23 cellular contexts compared by ENCODE assay signal in the genomic region with DNA sequence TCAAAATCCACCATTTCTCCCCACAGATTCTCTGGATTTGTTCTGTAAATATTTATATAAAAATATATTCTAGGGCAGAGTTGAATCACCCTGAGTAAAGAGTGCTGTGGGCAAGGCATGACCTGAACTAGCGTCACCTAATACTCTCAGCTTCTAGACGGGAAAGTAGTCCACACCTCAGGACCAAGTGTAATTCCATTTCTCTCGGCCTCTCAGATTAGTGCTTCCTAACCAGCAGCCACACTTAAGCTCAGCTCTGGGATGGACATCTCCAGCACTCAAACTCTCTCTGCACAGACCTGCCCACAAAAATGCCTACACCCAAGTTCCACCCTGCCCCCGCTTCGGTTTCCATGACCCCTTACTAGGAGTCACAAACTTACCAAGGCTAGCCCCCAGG. TPM values are rescaled to one million over a fixed set of nuclear protein-coding genes. Genes with fewer than 3 reads are reported as not detected.
A peak's percentile ranks its signal among the peaks of the same experiment; 100 is the strongest.
DNase-seq lines count a peak whose midpoint lies in the region; ATAC-seq, FAIRE-seq and TF ChIP-seq lines count a peak whose summit lies in the region.
"Had no signal": no experiment of that assay in that cellular context is flagged by ENCODE, and none has a peak within 500 bp of the region (broad histone marks: within the 10 kb centered on the region; RNA-seq: fewer than 3 reads in every experiment).

No MANE protein-coding gene starts in this region.

- H3K4me3 ChIP-seq in kidney (ENCODE audit: low read length in 2 of 2): no peak overlapping the region
- H3K4me3 ChIP-seq in pancreas: no peak overlapping the region
- H3K4me3 ChIP-seq in ovary: no peak overlapping the region
- H3K4me3 ChIP-seq: BLaER1 had no signal

- CTCF ChIA-PET in activated CD8-positive, alpha-beta T cell treated with anti-CD3 and anti-CD28 coated beads, Interleukin-2, amount 10 ng/mL, durations not matched to agents 7 days and 5 days (lab: Charles Lee): no interaction called here

- peaks cover 0 to 6% of the 10 kb centered on the region in 2 donors for H3K36me3 ChIP-seq in kidney (ENCODE audit: control insufficient read depth in 1 of 2, insufficient read depth in 2 of 2, low read length in 2 of 2)
- no peaks in the 10 kb centered on the region for H3K36me3 ChIP-seq in pancreas
- no peaks in the 10 kb centered on the region for H3K36me3 ChIP-seq in ovary

- 88 to 94% methylated on average over 5 of the region's 5 CpGs for WGBS in pancreas, 2 donors
- WGBS in ovary, 3 donors: 94 to 95% (median 95%) methylated on average over 5 of the region's 5 CpGs

- H3K36me3 Mint-ChIP-seq in activated CD8-positive, alpha-beta T cell treated with anti-CD3 and anti-CD28 coated beads, Interleukin-2, amount 10 ng/mL, durations not matched to agents 7 days and 5 days (ENCODE audit: low read depth): no peaks in the 10 kb centered on the region
- H3K36me3 Mint-ChIP-seq in HFFc6 (ENCODE audit: low read depth): peaks cover 3% of the 10 kb centered on the region; the same call in 1 of the 2 replicates
- H3K36me3 Mint-ChIP-seq: CD4-positive, alpha-beta memory T cell had no signal

- H3K9ac ChIP-seq in kidney (ENCODE audit: low read length in 2 of 2): no peak overlapping the region
- H3K9ac ChIP-seq: BLaER1 had no signal

- TF ChIP-seq CTCF in VCaP (conservative IDR thresholded peaks at IDR 0.05) (no peak), kidney (IDR thresholded peaks at IDR 0.05; ENCODE audit: borderline replicate concordance, extremely low read depth, insufficient read depth) (no peak), pancreas (IDR thresholded peaks at IDR 0.05) (no peak), HFFc6 (IDR thresholded peaks at IDR 0.05) (no peak), ovary (IDR thresholded peaks at IDR 0.05) (no peak)

- peaks cover 46% of the 10 kb centered on the region for H3K27me3 Mint-ChIP-seq in activated CD8-positive, alpha-beta T cell treated with anti-CD3 and anti-CD28 coated beads, Interleukin-2, amount 10 ng/mL, durations not matched to agents 7 days and 5 days (ENCODE audit: low read depth)
- peaks cover 43% of the 10 kb centered on the region for H3K27me3 Mint-ChIP-seq in HFFc6 (ENCODE audit: insufficient read depth)

- TF ChIP-seq EP300 in ovary (IDR thresholded peaks at IDR 0.05): no peak

- H3K4me3 Mint-ChIP-seq in activated CD8-positive, alpha-beta T cell treated with anti-CD3 and anti-CD28 coated beads, Interleukin-2, amount 10 ng/mL, durations not matched to agents 7 days and 5 days: no peak overlapping the region
- H3K4me3 Mint-ChIP-seq in HFFc6: no peak overlapping the region
- H3K4me3 Mint-ChIP-seq: CD4-positive, alpha-beta memory T cell had no signal

- no peaks in the 10 kb centered on the region for H3K27me3 ChIP-seq in pancreas
- no peaks in the 10 kb centered on the region for H3K27me3 ChIP-seq in ovary
- H3K27me3 ChIP-seq: BLaER1 had no signal

- peaks cover 23 to 31% of the 10 kb centered on the region in 2 donors for H3K4me1 ChIP-seq in kidney (ENCODE audit: control insufficient read depth in 1 of 2, insufficient read depth in 1 of 2, low read depth in 1 of 2, low read length in 2 of 2)
- peaks cover 17 to 25% (median 18%) of the 10 kb centered on the region in 3 donors for H3K4me1 ChIP-seq in pancreas
- H3K4me1 ChIP-seq in ovary (ENCODE audit: insufficient read depth): peaks cover 2% of the 10 kb centered on the region

- ATAC-seq in pancreas: no peak
- no peak for ATAC-seq in activated CD8-positive, alpha-beta T cell treated with anti-CD3 and anti-CD28 coated beads, Interleukin-2, amount 10 ng/mL, durations not matched to agents 7 days and 5 days
- ATAC-seq: HCT116, SK-N-SH treated with all-trans-retinoic acid at 6 μM for 48 hours had no signal

- FAIRE-seq in kidney (lab: Jason Lieb, UNC) (no peak), pancreas (lab: Jason Lieb, UNC) (no peak)

- H3K9me3 ChIP-seq in kidney (ENCODE audit: control insufficient read depth in 1 of 2, low read length in 2 of 2) (no peaks in the 10 kb centered on the region), pancreas (no peaks in the 10 kb centered on the region), ovary (no peaks in the 10 kb centered on the region)
- H3K9me3 ChIP-seq: BLaER1, Caco-2 had no signal

- POLR2A ChIA-PET in activated CD8-positive, alpha-beta T cell treated with anti-CD3 and anti-CD28 coated beads, Interleukin-2, amount 10 ng/mL, durations not matched to agents 7 days and 5 days (lab: Charles Lee): no interaction called here

- H3K27ac ChIP-seq in VCaP (0 out of 2 replicates have a peak overlapping the region, but pooled peaks have one; percentile 5), kidney (ENCODE audit: low read depth in 2 of 2, low read length in 2 of 2) (peak overlapping the region; percentile 51 to 65), pancreas (no peak overlapping the region), ovary (no peak overlapping the region)
- H3K27ac ChIP-seq: BLaER1 had no signal

- no peaks in the 10 kb centered on the region for H3K9me3 Mint-ChIP-seq in activated CD8-positive, alpha-beta T cell treated with anti-CD3 and anti-CD28 coated beads, Interleukin-2, amount 10 ng/mL, durations not matched to agents 7 days and 5 days (ENCODE audit: insufficient read depth)
- H3K9me3 Mint-ChIP-seq in HFFc6: no peaks in the 10 kb centered on the region

- in situ Hi-C loops in G401 (cut with HindIII; ENCODE audit: low sequenced_read_pairs): no loop called here

- H3K4me1 Mint-ChIP-seq in activated CD8-positive, alpha-beta T cell treated with anti-CD3 and anti-CD28 coated beads, Interleukin-2, amount 10 ng/mL, durations not matched to agents 7 days and 5 days (ENCODE audit: low read depth): peaks cover 29% of the 10 kb centered on the region
- peaks cover 11% of the 10 kb centered on the region for H3K4me1 Mint-ChIP-seq in HFFc6 (ENCODE audit: low read depth)

- H3K27ac Mint-ChIP-seq in activated CD8-positive, alpha-beta T cell treated with anti-CD3 and anti-CD28 coated beads, Interleukin-2, amount 10 ng/mL, durations not matched to agents 7 days and 5 days: no peak overlapping the region
- H3K27ac Mint-ChIP-seq in HFFc6: no peak overlapping the region

- DNase-seq in G401 (ENCODE audit: low spot score) (peak; percentile 20), HT-29 (ENCODE audit: low spot score) (peak; percentile 55), kidney (no peak), pancreas (no peak), HFFc6 (no peak), ovary (no peak)
- DNase-seq in activated CD8-positive, alpha-beta T cell treated with anti-CD3 and anti-CD28 coated beads, Interleukin-2, amount 10 ng/mL, durations not matched to agents 7 days and 5 days: no peak
- DNase-seq: ACHN; Caco-2; CD4-positive, alpha-beta memory T cell; DMS 273 treated with DMSO at 0.1 percent for 48 hours; GDM1; GOT3; NCI-H1092 treated with DMSO at 0.1 percent for 48 hours; NCI-H1436 treated with DMSO at 0.1 percent for 48 hours; NCI-H1930; NCI-H2227 treated with DMSO at 0.1 percent for 48 hours; NCI-H510A; SIG-M5 had no signal

- TF ChIP-seq POLR2A in ovary (IDR thresholded peaks at IDR 0.05): no peak

- intact Hi-C loops in kidney (cut with DNase I): no loop called here
- intact Hi-C loops in pancreas (cut with DNase I): no loop called here
- intact Hi-C loops in ovary (cut with DNase I): no loop called here

RNA-seq across cellular contexts. Expression of gene SPTBN2, which starts 5.3 kb away (rescaled TPM):
- total RNA-seq in G401 (2014; rRNA removed; shearing (Covaris generic)): 102 and 103 TPM in 2 replicates
- 28.4 and 30.9 TPM in 2 replicates for total RNA-seq in HT-29 (2014; rRNA removed; shearing (Covaris generic))
- total RNA-seq in kidney (64.9 TPM), pancreas (10 to 100 TPM; 32.6 to 59.8 (median 38.7) TPM), ovary (10 to 100 TPM in 3 of 7 donors, 1 to 10 TPM in 4; 1.5 to 26.9 (median 8.8) TPM)
- polyA plus RNA-seq in kidney (ENCODE audit: insufficient read depth, low read depth, low replicate concordance) (69.8 TPM), pancreas (10 to 100 TPM; 17.8 to 45.9 TPM), ovary (1 to 10 TPM; 1.4 to 1.9 TPM)
- under 1 TPM in 1 of 2 experiments, not detected in 1; 0.31 TPM for total RNA-seq in activated CD8-positive, alpha-beta T cell treated with anti-CD3 and anti-CD28 coated beads, Interleukin-2, amount 10 ng/mL, durations not matched to agents 7 days and 5 days
- under 1 TPM in 5 of 6 experiments, not detected in 1; 0.13 to 0.94 (median 0.33) TPM for total RNA-seq in HFFc6 (2021; fragmentation: NEBNext Ultra II Directional; extraction: Animal tissue kit (Norgen Biotek cat#: 25700))
- total RNA-seq: CD4-positive, alpha-beta memory T cell had no signal
- polyA plus RNA-seq: CD4-positive, alpha-beta memory T cell had no signal

RNA-seq across cellular contexts. Expression of gene RBM4B, which starts 46.0 kb away (rescaled TPM):
- 4.1 and 13.0 TPM in 2 replicates for total RNA-seq in G401 (2014; rRNA removed; shearing (Covaris generic))
- total RNA-seq in HT-29 (2014; rRNA removed; shearing (Covaris generic)): 22.5 and 24.5 TPM in 2 replicates
- total RNA-seq in kidney (18.2 TPM), pancreas (10 to 100 TPM in 1 of 6 donors, 1 to 10 TPM in 5; 5.7 to 10.1 (median 6.5) TPM), ovary (10 to 100 TPM; 16.1 to 34.4 (median 27.6) TPM)
- polyA plus RNA-seq in kidney (ENCODE audit: insufficient read depth, low read depth, low replicate concordance) (20.8 TPM), pancreas (10 to 100 TPM in 1 of 2 donors, 1 to 10 TPM in 1; 9.9 to 20.7 TPM), ovary (10 to 100 TPM; 33.8 to 46.2 TPM)
- total RNA-seq in activated CD8-positive, alpha-beta T cell treated with anti-CD3 and anti-CD28 coated beads, Interleukin-2, amount 10 ng/mL, durations not matched to agents 7 days and 5 days: 10 to 100 TPM; 18.7 to 21.5 TPM
- 10 to 100 TPM; 17.0 to 21.1 (median 18.2) TPM for total RNA-seq in HFFc6 (2021; fragmentation: NEBNext Ultra II Directional; extraction: Animal tissue kit (Norgen Biotek cat#: 25700))

Comparison
In these comparisons a context has a peak if more than half of its experiments do, and no peak if none do; other contexts are left out.
1. DNase-seq: peak in G401 (single experiment) and HT-29 (single experiment); none in kidney (single experiment), pancreas (0 of 6), activated CD8-positive, alpha-beta T cell treated with anti-CD3 and anti-CD28 coated beads, Interleukin-2, amount 10 ng/mL, durations not matched to agents 7 days and 5 days (single experiment), HFFc6 (single experiment) and ovary (0 of 5).
2. H3K27ac ChIP-seq: peak in VCaP (single experiment) and kidney (2 of 2); none in pancreas (0 of 4) and ovary (0 of 2).